ENCODE assay signal across 15 cellular contexts in genomic region chr11:2798951-2799761, GRCh38.
A peak's percentile ranks its signal among the peaks of the same experiment; 100 is the strongest.
DNase-seq lines count a peak whose midpoint lies in the region; TF ChIP-seq lines count a peak whose summit lies in the region.
"Had no signal": no experiment of that assay in that cellular context is flagged by ENCODE, and none has a peak within 500 bp of the region (broad histone marks: within the 10 kb centered on the region; RNA-seq: fewer than 3 reads in every experiment).

No MANE protein-coding gene starts in this region.

- DNase-seq in activated CD4-positive, CD25-positive, alpha-beta regulatory T cell treated with anti-CD3 and anti-CD28 coated beads, Interleukin-2, amount 50 U/mL, for 72 hours = peak; percentile 22
- no peak for DNase-seq in activated CD4-positive, CD25-positive, alpha-beta regulatory T cell (lab: John Stamatoyannopoulos, UW)
- peak; percentile 0 to 46 (median 9) for DNase-seq in adrenal gland
- DNase-seq in left kidney (ENCODE audit: low read depth, low spot score) = peak; percentile 95
- peak; percentile 2 for DNase-seq in progenitor cell of endocrine pancreas (ENCODE audit: low spot score, unreplicated experiment)
- no peak for DNase-seq in NCI-H524 (lab: John Stamatoyannopoulos, UW)
- DNase-seq in Karpas-422 = no peak
- no peak for DNase-seq in activated CD4-positive, alpha-beta T cell treated with anti-CD3 and anti-CD28 coated beads for 1 hour
- DNase-seq: CD4-positive, CD25-positive, alpha-beta regulatory T cell; foreskin keratinocyte; NCI-H2171; stimulated activated naive CD8-positive, alpha-beta T cell treated with anti-CD3 and anti-CD28 coated beads, Interleukin-15, Interleukin-2, amounts not matched to agents 100 U/mL and 50 U/mL, for 24 hours had no signal

- H3K36me3 ChIP-seq in adrenal gland (replicated peaks in 1 of 2) = no peaks in the 10 kb centered on the region
- H3K36me3 ChIP-seq in Karpas-422 (ENCODE audit: insufficient read depth, low read length) = no peaks in the 10 kb centered on the region

- H3K9ac ChIP-seq in Karpas-422 (ENCODE audit: low read length) = no peak overlapping the region

- H3K9me3 Mint-ChIP-seq in progenitor cell of endocrine pancreas (ENCODE audit: low read depth) = peaks cover 5% of the 10 kb centered on the region
- H3K9me3 Mint-ChIP-seq: CD4-positive, CD25-positive, alpha-beta regulatory T cell had no signal

- H3K36me3 Mint-ChIP-seq in progenitor cell of endocrine pancreas (ENCODE audit: insufficient read depth) = peaks cover 3% of the 10 kb centered on the region

- no peak overlapping the region for H3K4me3 Mint-ChIP-seq in progenitor cell of endocrine pancreas (ENCODE audit: low read depth)
- H3K4me3 Mint-ChIP-seq: CD4-positive, CD25-positive, alpha-beta regulatory T cell had no signal

- no peaks in the 10 kb centered on the region for H4K20me1 ChIP-seq in Karpas-422 (ENCODE audit: insufficient read depth, low read depth, low read length)

- TF ChIP-seq CTCF in adrenal gland (IDR thresholded peaks at IDR 0.05) (no peak), progenitor cell of endocrine pancreas (IDR thresholded peaks at IDR 0.05; ENCODE audit: unreplicated experiment) (no peak)

- H3K27me3 Mint-ChIP-seq in progenitor cell of endocrine pancreas = peaks cover 23% of the 10 kb centered on the region
- H3K27me3 Mint-ChIP-seq: CD4-positive, CD25-positive, alpha-beta regulatory T cell had no signal

- H2AFZ ChIP-seq in Karpas-422 (ENCODE audit: low read length) = no peak overlapping the region

- H3K9me3 ChIP-seq in adrenal gland (replicated peaks in 1 of 3) = no peaks in the 10 kb centered on the region
- no peaks in the 10 kb centered on the region for H3K9me3 ChIP-seq in Karpas-422 (ENCODE audit: low read length)

- H3K4me3 ChIP-seq in adrenal gland (no peak overlapping the region), Karpas-422 (ENCODE audit: low read length) (no peak overlapping the region)
- H3K4me3 ChIP-seq: GM12878, SK-N-MC had no signal

- intact Hi-C loops in adrenal gland (cut with DNase I) = no loop called here

- H3K9me2 ChIP-seq in Karpas-422 (replicated peaks; ENCODE audit: insufficient read depth, low read length) = no peaks in the 10 kb centered on the region

- H3K27ac ChIP-seq in adrenal gland (no peak overlapping the region), Karpas-422 (ENCODE audit: low read length) (no peak overlapping the region)
- H3K27ac ChIP-seq: 22Rv1, foreskin keratinocyte, SK-N-MC had no signal

- H3K4me1 ChIP-seq in adrenal gland (replicated peaks in 1 of 2) = peaks cover 0 to 8% of the 10 kb centered on the region in 2 donors
- H3K4me1 ChIP-seq in Karpas-422 (ENCODE audit: low read length) = no peaks in the 10 kb centered on the region
- H3K4me1 ChIP-seq: foreskin keratinocyte had no signal

- H3K4me2 ChIP-seq in Karpas-422 (ENCODE audit: low read depth, low read length, poor library complexity, severe bottlenecking) = no peak overlapping the region

- no peaks in the 10 kb centered on the region for H3K79me2 ChIP-seq in Karpas-422 (ENCODE audit: low read length)

- H3K27ac Mint-ChIP-seq in progenitor cell of endocrine pancreas = no peak overlapping the region
- H3K27ac Mint-ChIP-seq: CD4-positive, CD25-positive, alpha-beta regulatory T cell had no signal

- H3K27me3 ChIP-seq in adrenal gland (no peaks in the 10 kb centered on the region), Karpas-422 (ENCODE audit: low read length) (no peaks in the 10 kb centered on the region)

- 90 to 96% (median 94%) methylated on average over 17 of the region's 17 CpGs for WGBS in adrenal gland, 4 donors

- no peaks in the 10 kb centered on the region for H3K4me1 Mint-ChIP-seq in progenitor cell of endocrine pancreas (ENCODE audit: low read depth)
- H3K4me1 Mint-ChIP-seq: CD4-positive, CD25-positive, alpha-beta regulatory T cell had no signal

- TF ChIP-seq POLR2A in adrenal gland (IDR thresholded peaks at IDR 0.05) = no peak

Comparison
In these comparisons a context has a peak if more than half of its experiments do, and no peak if none do; other contexts are left out.
1. DNase-seq: peak in activated CD4-positive, CD25-positive, alpha-beta regulatory T cell treated with anti-CD3 and anti-CD28 coated beads, Interleukin-2, amount 50 U/mL, for 72 hours (single experiment), adrenal gland (7 of 7), left kidney (single experiment) and progenitor cell of endocrine pancreas (single experiment); none in activated CD4-positive, CD25-positive, alpha-beta regulatory T cell (0 of 4), NCI-H524 (0 of 2), Karpas-422 (single experiment) and activated CD4-positive, alpha-beta T cell treated with anti-CD3 and anti-CD28 coated beads for 1 hour (single experiment).